ENCODE assay signal across 28 cellular contexts in the genomic region with DNA sequence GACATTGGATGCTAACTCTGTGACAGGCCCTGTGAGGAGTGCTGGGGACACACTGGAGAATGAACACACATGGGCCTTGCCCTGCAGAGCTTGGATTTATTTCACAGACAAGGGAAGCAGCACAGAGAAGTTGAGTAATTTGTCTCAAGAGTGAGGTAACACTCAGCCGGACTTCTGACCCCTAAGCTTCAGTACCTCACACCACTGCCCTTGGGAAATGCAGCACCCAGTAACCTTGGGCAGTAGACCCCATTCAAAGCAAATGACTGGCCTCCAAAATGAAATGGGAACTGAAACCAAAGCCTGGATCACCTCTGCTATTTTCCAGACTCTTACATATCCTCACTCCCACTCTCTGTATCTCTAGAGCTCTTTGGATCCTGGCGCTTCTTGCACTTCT. TPM values are rescaled to one million over a fixed set of nuclear protein-coding genes. Genes with fewer than 3 reads are reported as not detected.
DNase-seq lines count a peak whose midpoint lies in the region; ATAC-seq, FAIRE-seq and TF ChIP-seq lines count a peak whose summit lies in the region.
"Had no signal": no experiment of that assay in that cellular context is flagged by ENCODE, and none has a peak within 500 bp of the region (broad histone marks: within the 10 kb centered on the region; RNA-seq: fewer than 3 reads in every experiment).

No MANE protein-coding gene starts in this region.

- H3K4ac ChIP-seq in mesenchymal stem cell (ENCODE audit: low read depth in 1 of 2, low read length in 2 of 2) = no peak overlapping the region

- no peak overlapping the region for H2BK12ac ChIP-seq in mesenchymal stem cell (ENCODE audit: low read length in 2 of 2)

- intact Hi-C loops in dendritic cell treated with granulocyte-macrophage colony-stimulating factor and Interleukin-4, amounts not matched to agents 40 ng/mL and 50 ng/mL, for 4 days (cut with micrococcal nuclease) = no loop called here

- H2BK120ac ChIP-seq in mesenchymal stem cell (ENCODE audit: low read depth, low read length) = no peak overlapping the region

- no peaks in the 10 kb centered on the region for H3K9me3 Mint-ChIP-seq in dendritic cell treated with granulocyte-macrophage colony-stimulating factor and Interleukin-4, amounts not matched to agents 40 ng/mL and 50 ng/mL, for 4 days
- H3K9me3 Mint-ChIP-seq: activated CD8-positive, alpha-beta T cell treated with anti-CD3 and anti-CD28 coated beads for 36 hours; endodermal cell had no signal

- H4K8ac ChIP-seq in mesenchymal stem cell (ENCODE audit: low read length) = no peak overlapping the region

- H3K4me1 ChIP-seq in mesenchymal stem cell (ENCODE audit: control insufficient read depth, insufficient read depth, low read depth, low read length) = peaks cover 12% of the 10 kb centered on the region
- H3K4me1 ChIP-seq in GM23248 (ENCODE audit: insufficient read depth) = no peaks in the 10 kb centered on the region
- H3K4me1 ChIP-seq: psoas muscle had no signal

- no peak overlapping the region for H4K91ac ChIP-seq in mesenchymal stem cell (ENCODE audit: low read length)

- H2AK5ac ChIP-seq in mesenchymal stem cell (ENCODE audit: low read length, severe bottlenecking) = no peak overlapping the region

- H3K4me2 ChIP-seq in mesenchymal stem cell (ENCODE audit: low read length, poor library complexity, severe bottlenecking) = no peak overlapping the region
- no peak overlapping the region for H3K4me2 ChIP-seq in GM23248 (ENCODE audit: unreplicated experiment)

- no peaks in the 10 kb centered on the region for H4K20me1 ChIP-seq in GM23248 (ENCODE audit: insufficient read depth)

- H3K4me1 Mint-ChIP-seq in dendritic cell treated with granulocyte-macrophage colony-stimulating factor and Interleukin-4, amounts not matched to agents 40 ng/mL and 50 ng/mL, for 4 days (ENCODE audit: low read depth) = peaks cover 52% of the 10 kb centered on the region
- H3K4me1 Mint-ChIP-seq: B cell, endodermal cell had no signal

- no peak overlapping the region for H2BK5ac ChIP-seq in mesenchymal stem cell (ENCODE audit: low read depth, low read length, poor library complexity, severe bottlenecking)

- peak overlapping the region; percentile 46 for H3K27ac Mint-ChIP-seq in dendritic cell treated with granulocyte-macrophage colony-stimulating factor and Interleukin-4, amounts not matched to agents 40 ng/mL and 50 ng/mL, for 4 days
- H3K27ac Mint-ChIP-seq: activated CD8-positive, alpha-beta T cell treated with anti-CD3 and anti-CD28 coated beads for 36 hours; B cell; endodermal cell had no signal

- H3K27ac ChIP-seq in mesenchymal stem cell (ENCODE audit: low read length, poor library complexity, severe bottlenecking) = no peak overlapping the region
- no peak overlapping the region for H3K27ac ChIP-seq in GM23248
- H3K27ac ChIP-seq: esophagus squamous epithelium, psoas muscle, skin epidermis, upper lobe of left lung had no signal

- H3K4me3 Mint-ChIP-seq in dendritic cell treated with granulocyte-macrophage colony-stimulating factor and Interleukin-4, amounts not matched to agents 40 ng/mL and 50 ng/mL, for 4 days = no peak overlapping the region
- H3K4me3 Mint-ChIP-seq: activated CD8-positive, alpha-beta T cell treated with anti-CD3 and anti-CD28 coated beads for 36 hours; B cell; endodermal cell had no signal

- H2BK15ac ChIP-seq in mesenchymal stem cell (ENCODE audit: low read depth, poor library complexity, severe bottlenecking) = no peak overlapping the region

- WGBS in mesenchymal stem cell = 89% methylated on average over 2 of the region's 2 CpGs
- WGBS in GM23248 (ENCODE audit: low coverage in 1 of 2, low lambda C conversion rate in 2 of 2, missing lambda C conversion rate in 2 of 2), 2 experiments = 97 to 100% methylated on average over 2 of the region's 2 CpGs

- H3K36me3 ChIP-seq in mesenchymal stem cell (ENCODE audit: control insufficient read depth in 1 of 2, insufficient read depth in 2 of 2, low read depth in 1 of 2, low read length in 2 of 2) (peaks cover 28 to 71% of the 10 kb centered on the region in 2 experiments), GM23248 (ENCODE audit: low read depth) (peaks cover 7% of the 10 kb centered on the region; the same call in 1 of the 2 replicates)

- ATAC-seq in GM19452 (IDR thresholded peaks at IDR 0.05; ENCODE audit: unreplicated experiment) = no peak
- ATAC-seq: activated CD8-positive, alpha-beta T cell treated with anti-CD3 and anti-CD28 coated beads for 36 hours had no signal

- H3K27me3 ChIP-seq in mesenchymal stem cell (ENCODE audit: control insufficient read depth in 1 of 2, insufficient read depth in 1 of 2, low read length in 2 of 2) (no peaks in the 10 kb centered on the region), GM23248 (replicated peaks; ENCODE audit: insufficient read depth) (no peaks in the 10 kb centered on the region)
- H3K27me3 ChIP-seq: esophagus squamous epithelium, upper lobe of left lung had no signal

- no peaks in the 10 kb centered on the region for H3F3A ChIP-seq in GM23248 (ENCODE audit: insufficient read depth)

- no peaks in the 10 kb centered on the region for H3K27me3 Mint-ChIP-seq in dendritic cell treated with granulocyte-macrophage colony-stimulating factor and Interleukin-4, amounts not matched to agents 40 ng/mL and 50 ng/mL, for 4 days
- H3K27me3 Mint-ChIP-seq: activated CD8-positive, alpha-beta T cell treated with anti-CD3 and anti-CD28 coated beads for 36 hours; B cell had no signal

- in situ Hi-C loops in GM23248 (cut with MboI) = no loop called here

- no peak for TF ChIP-seq POLR2A in GM12891 (IDR thresholded peaks at IDR 0.05; ENCODE audit: low read depth, low read length)

- peak; percentile 34 for DNase-seq in NOMO-1 treated with DMSO at 0.1 percent for 48 hours (lab: John Stamatoyannopoulos, UW; ENCODE audit: unreplicated experiment)
- no peak for DNase-seq in NOMO-1 treated with dmso at 0.1 percent for 144 hours (lab: John Stamatoyannopoulos, UW; ENCODE audit: unreplicated experiment)
- no peak for DNase-seq in GM12891 (ENCODE audit: insufficient read length, low spot score)
- peak; percentile 32 for DNase-seq in mesenchymal stem cell
- DNase-seq in NCI-H1092 treated with DMSO at 0.1 percent for 48 hours (lab: John Stamatoyannopoulos, UW) = no peak
- no peak for DNase-seq in GM23248
- DNase-seq: 8988T; activated CD8-positive, alpha-beta T cell treated with anti-CD3 and anti-CD28 coated beads for 36 hours; activated gamma-delta T cell treated with Interleukin-2 at 50 U/mL for 16 hours; amniotic stem cell; cortex of kidney; endodermal cell; esophagus squamous epithelium; GF-D8; NCI-H1092; NCI-H1930; NCI-H2227 treated with DMSO at 0.1 percent for 48 hours; NCI-H69; psoas muscle; RPMI8226; stimulated activated CD4-positive, alpha-beta T cell treated with anti-CD3 and anti-CD28 coated beads, Interleukin-2, amount 100 ng/mL, for 24 hours; upper lobe of left lung had no signal

- H3K14ac ChIP-seq in mesenchymal stem cell (ENCODE audit: low read length in 2 of 2) = no peak overlapping the region

- H2AFZ ChIP-seq in mesenchymal stem cell (ENCODE audit: low read depth, low read length) = no peak overlapping the region
- no peak overlapping the region for H2AFZ ChIP-seq in GM23248

- H3K9ac ChIP-seq in mesenchymal stem cell (ENCODE audit: low read length) (no peak overlapping the region), GM23248 (no peak overlapping the region)

- no peak overlapping the region for H3K18ac ChIP-seq in mesenchymal stem cell (ENCODE audit: low read depth in 1 of 2, low read length in 2 of 2)

- no peaks in the 10 kb centered on the region for H3K79me1 ChIP-seq in mesenchymal stem cell (replicated peaks; ENCODE audit: low read length, poor library complexity, severe bottlenecking)

- no peak for FAIRE-seq in GM12891 (lab: Jason Lieb, UNC)
- FAIRE-seq: H1, keratinocyte had no signal

- no peaks in the 10 kb centered on the region for H3K9me2 ChIP-seq in GM23248 (ENCODE audit: insufficient read depth)

- peaks cover 76% of the 10 kb centered on the region for H3K36me3 Mint-ChIP-seq in dendritic cell treated with granulocyte-macrophage colony-stimulating factor and Interleukin-4, amounts not matched to agents 40 ng/mL and 50 ng/mL, for 4 days (ENCODE audit: low read depth)

- no peak overlapping the region for H3K23ac ChIP-seq in mesenchymal stem cell (ENCODE audit: low read length in 2 of 2)

- H3K4me3 ChIP-seq in mesenchymal stem cell (ENCODE audit: insufficient read depth in 1 of 2, low read depth in 1 of 2, low read length in 2 of 2) (no peak overlapping the region), GM23248 (no peak overlapping the region)
- H3K4me3 ChIP-seq: esophagus squamous epithelium, psoas muscle, skin epidermis, upper lobe of left lung had no signal

- H3K9me3 ChIP-seq in mesenchymal stem cell (ENCODE audit: control insufficient read depth, low read length) = no peaks in the 10 kb centered on the region
- H3K9me3 ChIP-seq in GM23248 (ENCODE audit: low read depth) = no peaks in the 10 kb centered on the region
- H3K9me3 ChIP-seq: esophagus squamous epithelium, psoas muscle, upper lobe of left lung had no signal

- H3K79me2 ChIP-seq in GM23248 (ENCODE audit: insufficient read depth) = no peaks in the 10 kb centered on the region

TF ChIP-seq in GM12891, 5 proteins besides CTCF, POLR2A, EP300 and RAD21:
- no peak for TF ChIP-seq PAX5 (IDR thresholded peaks at IDR 0.05; ENCODE audit: insufficient read depth, low read length, severe bottlenecking)
- peak; percentile 51; the same call in 1 of the 2 replicates for TF ChIP-seq SPI1 (IDR thresholded peaks at IDR 0.05; ENCODE audit: low read depth, low read length)
- TF ChIP-seq POU2F2 (IDR thresholded peaks at IDR 0.05; ENCODE audit: low read depth, low read length) = no peak
- TF ChIP-seq TAF1 (IDR thresholded peaks at IDR 0.05; ENCODE audit: low read depth, low read length) = no peak
- TF ChIP-seq POLR2AphosphoS5 (IDR thresholded peaks at IDR 0.05; ENCODE audit: low read depth, low read length) = no peak

RNA-seq across cellular contexts. Expression of gene RFT1, which starts 37.3 kb away (rescaled TPM):
- 20.5 TPM for polyA plus RNA-seq in GM12891 (2012; ENCODE audit: low read depth, missing spikeins)
- 10.1 TPM for polyA plus RNA-seq in mesenchymal stem cell (2013, experiment 1 of 2)
- 10.0 TPM for polyA plus RNA-seq in mesenchymal stem cell (2013, experiment 2 of 2)
- 20.9 and 35.0 TPM in 2 replicates for total RNA-seq in GM23248 (2014; rRNA removed; shearing (Covaris generic))
- 35.7 and 43.8 TPM in 2 replicates for polyA plus RNA-seq in GM23248 (2016; fragmentation: Nextera tagmentation; extraction: Ambion mirVana)

RNA-seq across cellular contexts. Expression of gene SFMBT1, which starts 47.1 kb away (rescaled TPM):
- polyA plus RNA-seq in GM12891 (2012; ENCODE audit: low read depth, missing spikeins) = 3.5 TPM
- polyA plus RNA-seq in mesenchymal stem cell (2013, experiment 1 of 2) = 1.2 TPM
- polyA plus RNA-seq in mesenchymal stem cell (2013, experiment 2 of 2) = 1.1 TPM
- total RNA-seq in GM23248 (2014; rRNA removed; shearing (Covaris generic)) = 2.6 and 3.0 TPM in 2 replicates
- 2.2 and 2.3 TPM in 2 replicates for polyA plus RNA-seq in GM23248 (2016; fragmentation: Nextera tagmentation; extraction: Ambion mirVana)

Comparison
In these comparisons a context has a peak if more than half of its experiments do, and no peak if none do; other contexts are left out.
1. DNase-seq: peak in NOMO-1 treated with DMSO at 0.1 percent for 48 hours (single experiment) and mesenchymal stem cell (single experiment); none in NOMO-1 treated with dmso at 0.1 percent for 144 hours (single experiment), GM12891 (single experiment), NCI-H1092 treated with DMSO at 0.1 percent for 48 hours (single experiment) and GM23248 (single experiment).